In the genomic region with DNA sequence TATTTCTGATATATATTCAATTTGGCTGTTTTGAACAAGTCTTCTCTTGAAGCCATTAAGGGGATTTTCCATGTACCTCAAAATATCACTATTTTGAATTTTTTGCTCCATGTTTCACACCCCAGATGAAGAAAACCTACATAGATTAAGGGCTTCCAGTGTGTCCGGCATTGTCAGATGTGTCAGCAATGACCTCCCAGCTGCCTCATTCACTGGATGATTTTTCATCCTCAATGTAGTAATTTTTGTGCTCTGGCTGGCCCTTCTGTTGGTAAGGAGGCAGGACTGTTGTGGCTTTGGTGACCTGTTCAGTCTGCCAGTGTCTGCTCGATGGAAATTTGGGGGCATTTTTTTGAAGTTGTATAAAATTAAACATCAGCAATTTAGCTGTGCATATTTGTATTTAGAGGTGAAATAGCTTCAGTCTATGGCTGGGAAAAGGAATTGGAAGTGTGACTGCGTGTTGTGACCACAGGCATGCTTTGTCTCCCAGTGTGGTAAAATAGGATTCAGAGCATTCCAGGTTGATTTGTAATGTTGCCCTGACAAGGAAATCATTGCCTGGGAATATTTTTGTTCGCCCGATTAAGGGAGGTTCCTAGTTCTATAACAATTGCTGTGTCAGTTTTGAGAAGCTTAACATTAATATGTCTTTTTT, we compare ENCODE assay signal across 12 cellular contexts.
DNase-seq lines count a peak whose midpoint lies in the region; ATAC-seq and TF ChIP-seq lines count a peak whose summit lies in the region.
"Had no signal": no experiment of that assay in that cellular context is flagged by ENCODE, and none has a peak within 500 bp of the region (broad histone marks: within the 10 kb centered on the region; RNA-seq: fewer than 3 reads in every experiment).

No MANE protein-coding gene starts in this region.

- H2AFZ ChIP-seq in GM23248 (peak overlapping the region; percentile 61), H9 (ENCODE audit: low read length) (no peak overlapping the region)

- H4K5ac ChIP-seq in H9 (ENCODE audit: insufficient read length, low read depth, low read length), result no peak overlapping the region

- no peak overlapping the region for H2BK15ac ChIP-seq in H9 (ENCODE audit: low read depth, low read length)

- in situ Hi-C loops in GM23248 (cut with MboI), result no loop called here

- CTCF ChIA-PET in activated CD8-positive, alpha-beta memory T cell treated with anti-CD3 and anti-CD28 coated beads, Interleukin-2, amount 10 ng/mL, durations not matched to agents 7 days and 5 days (lab: Charles Lee), result no interaction called here

- H4K20me1 ChIP-seq in GM23248 (ENCODE audit: insufficient read depth), result no peaks in the 10 kb centered on the region
- no peaks in the 10 kb centered on the region for H4K20me1 ChIP-seq in H9 (ENCODE audit: control insufficient read depth, insufficient read depth, insufficient read length)

- H3K79me1 ChIP-seq in H9 (ENCODE audit: insufficient read depth, low read depth, low read length, poor library complexity, severe bottlenecking), result no peaks in the 10 kb centered on the region

- ATAC-seq in activated CD8-positive, alpha-beta memory T cell treated with anti-CD3 and anti-CD28 coated beads, Interleukin-2, amount 10 ng/mL, durations not matched to agents 7 days and 5 days, result no peak
- ATAC-seq in HG03159 (IDR thresholded peaks at IDR 0.05; ENCODE audit: unreplicated experiment), result no peak
- ATAC-seq: T-helper 17 cell had no signal

- no peaks in the 10 kb centered on the region for H3K9me3 Mint-ChIP-seq in activated CD8-positive, alpha-beta memory T cell treated with anti-CD3 and anti-CD28 coated beads, Interleukin-2, amount 10 ng/mL, durations not matched to agents 7 days and 5 days (ENCODE audit: low read depth)
- no peaks in the 10 kb centered on the region; a peak in 1 of 5 replicates for H3K9me3 Mint-ChIP-seq in H9

- no peaks in the 10 kb centered on the region for H3K9me3 ChIP-seq in GM23248 (ENCODE audit: low read depth)
- no peaks in the 10 kb centered on the region for H3K9me3 ChIP-seq in H9 (ENCODE audit: control insufficient read depth, low read depth, low read length)
- H3K9me3 ChIP-seq: vagina had no signal

- no peak overlapping the region for H2BK120ac ChIP-seq in H9 (ENCODE audit: low read depth, low read length, poor library complexity, severe bottlenecking)

- no peak overlapping the region for H4K8ac ChIP-seq in H9 (replicated peaks; ENCODE audit: insufficient read length, low read depth, low read length)

- H3K4me3 ChIP-seq in GM23248 (peak overlapping the region; percentile 53), retinal pigment epithelial cell (ENCODE audit: low read length) (no peak overlapping the region)
- H3K4me3 ChIP-seq: vagina had no signal

- H3K4me3 Mint-ChIP-seq in activated CD8-positive, alpha-beta memory T cell treated with anti-CD3 and anti-CD28 coated beads, Interleukin-2, amount 10 ng/mL, durations not matched to agents 7 days and 5 days, result no peak overlapping the region
- no peak overlapping the region for H3K4me3 Mint-ChIP-seq in H9
- H3K4me3 Mint-ChIP-seq: T-helper 17 cell had no signal

- H3K27me3 ChIP-seq in GM23248 (replicated peaks; ENCODE audit: insufficient read depth) (no peaks in the 10 kb centered on the region), H9 (ENCODE audit: insufficient read depth, low read length) (no peaks in the 10 kb centered on the region)
- H3K27me3 ChIP-seq: vagina had no signal

- no peaks in the 10 kb centered on the region for H3K36me3 ChIP-seq in GM23248 (ENCODE audit: low read depth)

- H3F3A ChIP-seq in GM23248 (ENCODE audit: insufficient read depth), result peaks cover 28% of the 10 kb centered on the region

- H4K91ac ChIP-seq in H9 (ENCODE audit: insufficient read length, low read depth, low read length), result no peak overlapping the region

- H2BK12ac ChIP-seq in H9 (ENCODE audit: insufficient read length, low read depth, low read length), result no peak overlapping the region

- no peak overlapping the region for H3T11ph ChIP-seq in H9 (ENCODE audit: low read length)

- no peaks in the 10 kb centered on the region for H3K4me1 Mint-ChIP-seq in activated CD8-positive, alpha-beta memory T cell treated with anti-CD3 and anti-CD28 coated beads, Interleukin-2, amount 10 ng/mL, durations not matched to agents 7 days and 5 days
- peaks cover 4 to 6% of the 10 kb centered on the region in 2 experiments; a peak in 3 of 4 replicates for H3K4me1 Mint-ChIP-seq in H9
- H3K4me1 Mint-ChIP-seq: T-helper 17 cell had no signal

- H3K23ac ChIP-seq in H9 (ENCODE audit: insufficient read length, low read depth, low read length), result no peak overlapping the region

- peak overlapping the region; percentile 93 for H3K27ac ChIP-seq in GM23248
- no peak overlapping the region for H3K27ac ChIP-seq in H9 (ENCODE audit: insufficient read length, low read depth, low read length)
- H3K27ac ChIP-seq: HL-60, vagina had no signal

- H3K27ac Mint-ChIP-seq in activated CD8-positive, alpha-beta memory T cell treated with anti-CD3 and anti-CD28 coated beads, Interleukin-2, amount 10 ng/mL, durations not matched to agents 7 days and 5 days, result no peak overlapping the region
- no peak overlapping the region; a peak in 1 of 7 replicates for H3K27ac Mint-ChIP-seq in H9
- H3K27ac Mint-ChIP-seq: T-helper 17 cell had no signal

- whole genome bisulfite sequencing in GM23248 (ENCODE audit: low coverage in 1 of 2, low lambda C conversion rate in 2 of 2, missing lambda C conversion rate in 2 of 2), 2 experiments, result 1 to 2% methylated on average over 5 of the region's 5 CpGs
- WGBS in H9 (ENCODE audit: extremely low coverage, insufficient read length, low lambda C conversion rate), result no CpG with 5 or more reads among the region's 5 CpGs

- no peaks in the 10 kb centered on the region for H3K79me2 ChIP-seq in GM23248 (ENCODE audit: insufficient read depth)
- H3K79me2 ChIP-seq in H9 (ENCODE audit: insufficient read depth, low read length), result no peaks in the 10 kb centered on the region

- H3K56ac ChIP-seq in H9 (ENCODE audit: insufficient read length, low read depth, low read length), result no peak overlapping the region

- no peak overlapping the region for H2AK5ac ChIP-seq in H9 (ENCODE audit: insufficient read length, low read length)

- peaks cover 19% of the 10 kb centered on the region for H3K4me1 ChIP-seq in GM23248 (ENCODE audit: insufficient read depth)
- no peaks in the 10 kb centered on the region for H3K4me1 ChIP-seq in H9 (ENCODE audit: insufficient read depth, low read length)

- H3K4ac ChIP-seq in H9 (ENCODE audit: low read depth, low read length), result no peak overlapping the region

- TF ChIP-seq CTCF in retinal pigment epithelial cell (conservative IDR thresholded peaks at IDR 0.05; ENCODE audit: low read depth, low read length) (no peak), H9 (conservative IDR thresholded peaks at IDR 0.05) (no peak)

- no peak overlapping the region for H2BK20ac ChIP-seq in H9 (ENCODE audit: low read depth, low read length, poor library complexity, severe bottlenecking)

- no peaks in the 10 kb centered on the region for H3K9me2 ChIP-seq in GM23248 (ENCODE audit: insufficient read depth)

- H3K9ac ChIP-seq in GM23248 (peak overlapping the region; percentile 73), H9 (ENCODE audit: extremely low read depth, insufficient read length, low read length) (no peak overlapping the region)

- H2BK5ac ChIP-seq in H9 (ENCODE audit: insufficient read length, low read length), result no peak overlapping the region

- no peak overlapping the region for H3K14ac ChIP-seq in H9 (ENCODE audit: insufficient read depth, low read length)

- no peaks in the 10 kb centered on the region for H3K36me3 Mint-ChIP-seq in activated CD8-positive, alpha-beta memory T cell treated with anti-CD3 and anti-CD28 coated beads, Interleukin-2, amount 10 ng/mL, durations not matched to agents 7 days and 5 days
- H3K36me3 Mint-ChIP-seq in H9 (ENCODE audit: insufficient read depth in 1 of 3, low read depth in 3 of 3), result no peaks in the 10 kb centered on the region

- no peak overlapping the region for H3K18ac ChIP-seq in H9 (ENCODE audit: insufficient read length, low read depth, low read length)

- no peaks in the 10 kb centered on the region for H3K23me2 ChIP-seq in H9 (ENCODE audit: insufficient read length, low read depth, low read length, poor library complexity, severe bottlenecking)

- H3K27me3 Mint-ChIP-seq in activated CD8-positive, alpha-beta memory T cell treated with anti-CD3 and anti-CD28 coated beads, Interleukin-2, amount 10 ng/mL, durations not matched to agents 7 days and 5 days, result peaks cover 32% of the 10 kb centered on the region
- H3K27me3 Mint-ChIP-seq in H9 (ENCODE audit: low read depth), result peaks cover 2% of the 10 kb centered on the region; the same call in 1 of the 2 replicates

- DNase-seq in GM23248 (peak; percentile 95), SW 1271 (lab: John Stamatoyannopoulos, UW) (peak; percentile 88 to 99), fibroblast of gingiva (ENCODE audit: low read depth) (peak; percentile 85), retinal pigment epithelial cell (ENCODE audit: low read depth) (peak; percentile 94), midbrain (lab: John Stamatoyannopoulos, UW) (no peak), H9 (no peak)
- no peak for DNase-seq in activated CD8-positive, alpha-beta memory T cell treated with anti-CD3 and anti-CD28 coated beads, Interleukin-2, amount 10 ng/mL, durations not matched to agents 7 days and 5 days
- DNase-seq: DMS53, T-helper 17 cell had no signal

- H3K4me2 ChIP-seq in GM23248 (ENCODE audit: unreplicated experiment) (peak overlapping the region; percentile 79), H9 (ENCODE audit: insufficient read depth, insufficient read length, low read length) (no peak overlapping the region)

Comparison
In these comparisons a context has a peak if more than half of its experiments do, and no peak if none do; other contexts are left out.
1. DNase-seq: peak in GM23248 (single experiment), SW 1271 (2 of 2), fibroblast of gingiva (single experiment) and retinal pigment epithelial cell (single experiment); none in midbrain (single experiment), activated CD8-positive, alpha-beta memory T cell treated with anti-CD3 and anti-CD28 coated beads, Interleukin-2, amount 10 ng/mL, durations not matched to agents 7 days and 5 days (single experiment) and H9 (single experiment).